15 cellular contexts compared by ENCODE assay signal in genomic region chr19:23365222-23365621, GRCh38. TPM values are rescaled to one million over a fixed set of nuclear protein-coding genes. Genes with fewer than 3 reads are reported as not detected.
A peak's percentile ranks its signal among the peaks of the same experiment; 100 is the strongest.
DNase-seq lines count a peak whose midpoint lies in the region; ATAC-seq and TF ChIP-seq lines count a peak whose summit lies in the region.
"Had no signal": no experiment of that assay in that cellular context is flagged by ENCODE, and none has a peak within 500 bp of the region (broad histone marks: within the 10 kb centered on the region; RNA-seq: fewer than 3 reads in every experiment).

No MANE protein-coding gene starts in this region.

- no peak for TF ChIP-seq CTCF in left ventricle myocardium inferior (IDR thresholded peaks at IDR 0.05; ENCODE audit: borderline replicate concordance)
- TF ChIP-seq CTCF in endodermal cell (conservative IDR thresholded peaks at IDR 0.05), result no peak

- H3K4me1 ChIP-seq in left ventricle myocardium inferior (peaks cover 24% of the 10 kb centered on the region), endodermal cell (ENCODE audit: control insufficient read depth, insufficient read depth, low read length) (no peaks in the 10 kb centered on the region)
- H3K4me1 ChIP-seq: BLaER1 had no signal

- no peak overlapping the region for H3K4me3 ChIP-seq in left ventricle myocardium inferior
- peak overlapping the region; percentile 65 for H3K4me3 ChIP-seq in endodermal cell (ENCODE audit: low read length)

- H3K9me3 ChIP-seq in left ventricle myocardium inferior (replicated peaks) (peaks cover 96% of the 10 kb centered on the region), endodermal cell (ENCODE audit: control insufficient read depth, low read length) (peaks cover 90% of the 10 kb centered on the region)

- WGBS in endodermal cell (ENCODE audit: insufficient coverage in 1 of 2, insufficient read length in 1 of 2), 2 experiments, result 91 to 100% methylated on average over 1 to 2 of the region's 3 CpGs

- peak overlapping the region; percentile 27 for H3K27ac ChIP-seq in left ventricle myocardium inferior (replicated peaks)
- no peak overlapping the region for H3K27ac ChIP-seq in endodermal cell (ENCODE audit: low read depth, low read length)
- H3K27ac ChIP-seq: BLaER1 had no signal

- H3K27ac Mint-ChIP-seq in endodermal cell, result no peak overlapping the region
- H3K27ac Mint-ChIP-seq: H9 had no signal

- no peaks in the 10 kb centered on the region for H3K4me1 Mint-ChIP-seq in endodermal cell
- H3K4me1 Mint-ChIP-seq: CD4-positive, CD25-positive, alpha-beta regulatory T cell; H9 had no signal

- H3K27me3 ChIP-seq in left ventricle myocardium inferior (ENCODE audit: low read depth) (no peaks in the 10 kb centered on the region), endodermal cell (ENCODE audit: control insufficient read depth, insufficient read depth, low read length, poor library complexity, severe bottlenecking) (no peaks in the 10 kb centered on the region)
- H3K27me3 ChIP-seq: BLaER1 had no signal

- peaks cover 90% of the 10 kb centered on the region for H3K9me3 Mint-ChIP-seq in endodermal cell

- no peak for ATAC-seq in GM19395 (IDR thresholded peaks at IDR 0.05; ENCODE audit: unreplicated experiment)
- ATAC-seq: HepG2 had no signal

- H3K9ac ChIP-seq in endodermal cell (ENCODE audit: extremely low read depth, low read length, poor library complexity, severe bottlenecking), result no peak overlapping the region
- H3K9ac ChIP-seq: BLaER1 had no signal

- H3K4me3 Mint-ChIP-seq in endodermal cell, result no peak overlapping the region
- H3K4me3 Mint-ChIP-seq: CD4-positive, CD25-positive, alpha-beta regulatory T cell; H9 had no signal

- DNase-seq in left ventricle myocardium inferior (no peak), cardiac septum (ENCODE audit: low spot score) (no peak), RKO (ENCODE audit: low spot score) (peak; percentile 32), endodermal cell (no peak), GM19238 (ENCODE audit: insufficient read length, low spot score) (no peak), NCI-H2227 (lab: John Stamatoyannopoulos, UW; ENCODE audit: unreplicated experiment) (no peak)
- DNase-seq: 8988T; AML-193; CD4-positive, CD25-positive, alpha-beta regulatory T cell; DMS79; GOT3; H9 had no signal

- H3K27me3 Mint-ChIP-seq in endodermal cell (ENCODE audit: insufficient read depth), result no peaks in the 10 kb centered on the region
- H3K27me3 Mint-ChIP-seq: CD4-positive, CD25-positive, alpha-beta regulatory T cell had no signal

- H3K36me3 ChIP-seq in left ventricle myocardium inferior (peaks cover 89% of the 10 kb centered on the region), endodermal cell (ENCODE audit: control insufficient read depth, insufficient read depth, low read length) (peaks cover 81% of the 10 kb centered on the region)

- peaks cover 84% of the 10 kb centered on the region for H3K36me3 Mint-ChIP-seq in endodermal cell (ENCODE audit: low read depth)

- intact Hi-C loops in left ventricle myocardium inferior (cut with micrococcal nuclease), result no loop called here
- intact Hi-C loops in cardiac septum (cut with DNase I), result no loop called here

RNA-seq across cellular contexts. Expression of gene ZNF91, which starts 30.0 kb away (rescaled TPM):
- total RNA-seq in left ventricle myocardium inferior (101 TPM), cardiac septum (91.1 TPM), endodermal cell (10 to 100 TPM; 66.9 to 75.4 TPM)
- polyA plus RNA-seq in endodermal cell (2013, experiment 1 of 2), result 43.3 TPM
- polyA plus RNA-seq in endodermal cell (2013, experiment 2 of 2), result 44.6 TPM
